In genomic region chr7:37366445-37366844, GRCh38 we compare ENCODE assay signal across 26 cellular contexts.
DNase-seq lines count a peak whose midpoint lies in the region; ATAC-seq and TF ChIP-seq lines count a peak whose summit lies in the region.
"Had no signal": no experiment of that assay in that cellular context is flagged by ENCODE, and none has a peak within 500 bp of the region (broad histone marks: within the 10 kb centered on the region; RNA-seq: fewer than 3 reads in every experiment).

No MANE protein-coding gene starts in this region.

- intact Hi-C loops in activated CD4-positive, alpha-beta memory T cell treated with anti-CD3 and anti-CD28 coated beads for 36 hours (cut with micrococcal nuclease), result no loop called here

- peak overlapping the region; percentile 56 for H3K27ac Mint-ChIP-seq in activated CD4-positive, alpha-beta memory T cell treated with anti-CD3 and anti-CD28 coated beads for 36 hours
- H3K27ac Mint-ChIP-seq in activated CD4-positive, alpha-beta memory T cell treated with anti-CD3 and anti-CD28 coated beads, Interleukin-2, amount 10 ng/mL, durations not matched to agents 7 days and 5 days, result no peak overlapping the region
- no peak overlapping the region for H3K27ac Mint-ChIP-seq in activated naive CD8-positive, alpha-beta T cell
- no peak overlapping the region for H3K27ac Mint-ChIP-seq in activated naive CD8-positive, alpha-beta T cell treated with anti-CD3 and anti-CD28 coated beads for 36 hours
- H3K27ac Mint-ChIP-seq in endodermal cell, result peak overlapping the region; percentile 3
- H3K27ac Mint-ChIP-seq: GM23338 had no signal

- CTCF ChIA-PET in activated CD4-positive, alpha-beta memory T cell treated with anti-CD3 and anti-CD28 coated beads for 36 hours (lab: Charles Lee), result no interaction called here
- CTCF ChIA-PET in activated CD4-positive, alpha-beta memory T cell treated with anti-CD3 and anti-CD28 coated beads, Interleukin-2, amount 10 ng/mL, durations not matched to agents 7 days and 5 days (lab: Charles Lee), result no interaction called here

- peaks cover 5% of the 10 kb centered on the region for H3K9me3 ChIP-seq in endodermal cell (ENCODE audit: control insufficient read depth, low read length)
- H3K9me3 ChIP-seq: HAP-1, MG63, Peyer's patch had no signal

- H3K36me3 Mint-ChIP-seq in activated CD4-positive, alpha-beta memory T cell treated with anti-CD3 and anti-CD28 coated beads for 36 hours, result peaks cover 7% of the 10 kb centered on the region
- peaks cover 26% of the 10 kb centered on the region for H3K36me3 Mint-ChIP-seq in activated CD4-positive, alpha-beta memory T cell treated with anti-CD3 and anti-CD28 coated beads, Interleukin-2, amount 10 ng/mL, durations not matched to agents 7 days and 5 days (ENCODE audit: low read depth)
- peaks cover 23% of the 10 kb centered on the region for H3K36me3 Mint-ChIP-seq in activated naive CD8-positive, alpha-beta T cell
- peaks cover 38% of the 10 kb centered on the region for H3K36me3 Mint-ChIP-seq in activated naive CD8-positive, alpha-beta T cell treated with anti-CD3 and anti-CD28 coated beads for 36 hours
- H3K36me3 Mint-ChIP-seq in endodermal cell (ENCODE audit: low read depth), result peaks cover 22% of the 10 kb centered on the region

- no peak overlapping the region for H3K4me3 ChIP-seq in endodermal cell (ENCODE audit: low read length)
- H3K4me3 ChIP-seq: GM23338, HAP-1, K562, MG63, Peyer's patch had no signal

- H3K27me3 ChIP-seq in endodermal cell (ENCODE audit: control insufficient read depth, insufficient read depth, low read length, poor library complexity, severe bottlenecking), result no peaks in the 10 kb centered on the region
- H3K27me3 ChIP-seq: MG63, Peyer's patch had no signal

- peaks cover 86% of the 10 kb centered on the region for H3K4me1 Mint-ChIP-seq in activated CD4-positive, alpha-beta memory T cell treated with anti-CD3 and anti-CD28 coated beads for 36 hours (ENCODE audit: low read depth)
- H3K4me1 Mint-ChIP-seq in activated CD4-positive, alpha-beta memory T cell treated with anti-CD3 and anti-CD28 coated beads, Interleukin-2, amount 10 ng/mL, durations not matched to agents 7 days and 5 days, result peaks cover 48% of the 10 kb centered on the region
- H3K4me1 Mint-ChIP-seq in activated naive CD8-positive, alpha-beta T cell (ENCODE audit: low read depth), result peaks cover 76% of the 10 kb centered on the region
- peaks cover 65% of the 10 kb centered on the region for H3K4me1 Mint-ChIP-seq in activated naive CD8-positive, alpha-beta T cell treated with anti-CD3 and anti-CD28 coated beads for 36 hours
- peaks cover 56% of the 10 kb centered on the region for H3K4me1 Mint-ChIP-seq in endodermal cell

- TF ChIP-seq CTCF in endodermal cell (conservative IDR thresholded peaks at IDR 0.05), result no peak

- 94% methylated on average over 3 of the region's 3 CpGs; no CpG with 5 or more reads in 1 of the 2 experiments for WGBS in endodermal cell (ENCODE audit: insufficient coverage in 1 of 2, insufficient read length in 1 of 2), 2 experiments

- H3K36me3 ChIP-seq in endodermal cell (ENCODE audit: control insufficient read depth, insufficient read depth, low read length), result no peaks in the 10 kb centered on the region
- H3K36me3 ChIP-seq: HAP-1, MG63, Peyer's patch had no signal

- H3K27me3 Mint-ChIP-seq in activated CD4-positive, alpha-beta memory T cell treated with anti-CD3 and anti-CD28 coated beads for 36 hours, result no peaks in the 10 kb centered on the region
- peaks cover 5% of the 10 kb centered on the region for H3K27me3 Mint-ChIP-seq in activated CD4-positive, alpha-beta memory T cell treated with anti-CD3 and anti-CD28 coated beads, Interleukin-2, amount 10 ng/mL, durations not matched to agents 7 days and 5 days
- H3K27me3 Mint-ChIP-seq in activated naive CD8-positive, alpha-beta T cell, result no peaks in the 10 kb centered on the region
- no peaks in the 10 kb centered on the region for H3K27me3 Mint-ChIP-seq in activated naive CD8-positive, alpha-beta T cell treated with anti-CD3 and anti-CD28 coated beads for 36 hours
- no peaks in the 10 kb centered on the region for H3K27me3 Mint-ChIP-seq in endodermal cell (ENCODE audit: insufficient read depth)
- H3K27me3 Mint-ChIP-seq: CD8-positive, alpha-beta memory T cell had no signal

- peaks cover 4% of the 10 kb centered on the region for H3K9me3 Mint-ChIP-seq in activated CD4-positive, alpha-beta memory T cell treated with anti-CD3 and anti-CD28 coated beads for 36 hours
- H3K9me3 Mint-ChIP-seq in activated CD4-positive, alpha-beta memory T cell treated with anti-CD3 and anti-CD28 coated beads, Interleukin-2, amount 10 ng/mL, durations not matched to agents 7 days and 5 days, result no peaks in the 10 kb centered on the region
- peaks cover 4% of the 10 kb centered on the region for H3K9me3 Mint-ChIP-seq in activated naive CD8-positive, alpha-beta T cell (ENCODE audit: low read depth)
- peaks cover 16% of the 10 kb centered on the region for H3K9me3 Mint-ChIP-seq in activated naive CD8-positive, alpha-beta T cell treated with anti-CD3 and anti-CD28 coated beads for 36 hours
- no peaks in the 10 kb centered on the region for H3K9me3 Mint-ChIP-seq in endodermal cell
- H3K9me3 Mint-ChIP-seq: CD8-positive, alpha-beta memory T cell; GM23338 had no signal

- no peak for ATAC-seq in HG03460 (IDR thresholded peaks at IDR 0.05; ENCODE audit: unreplicated experiment)
- ATAC-seq: GM23338, HepG2, K562 had no signal

- H3K27ac ChIP-seq in endodermal cell (ENCODE audit: low read depth, low read length), result no peak overlapping the region
- H3K27ac ChIP-seq: HL-60, Peyer's patch had no signal

- H3K4me3 Mint-ChIP-seq in activated CD4-positive, alpha-beta memory T cell treated with anti-CD3 and anti-CD28 coated beads for 36 hours, result no peak overlapping the region
- H3K4me3 Mint-ChIP-seq in activated CD4-positive, alpha-beta memory T cell treated with anti-CD3 and anti-CD28 coated beads, Interleukin-2, amount 10 ng/mL, durations not matched to agents 7 days and 5 days, result no peak overlapping the region
- peak overlapping the region; percentile 8 for H3K4me3 Mint-ChIP-seq in activated naive CD8-positive, alpha-beta T cell
- H3K4me3 Mint-ChIP-seq in activated naive CD8-positive, alpha-beta T cell treated with anti-CD3 and anti-CD28 coated beads for 36 hours, result no peak overlapping the region
- no peak overlapping the region for H3K4me3 Mint-ChIP-seq in endodermal cell
- H3K4me3 Mint-ChIP-seq: GM23338 had no signal

- no peak for DNase-seq in activated CD4-positive, alpha-beta memory T cell treated with anti-CD3 and anti-CD28 coated beads for 36 hours
- no peak for DNase-seq in activated CD4-positive, alpha-beta memory T cell treated with anti-CD3 and anti-CD28 coated beads, Interleukin-2, amount 10 ng/mL, durations not matched to agents 7 days and 5 days
- DNase-seq in activated naive CD8-positive, alpha-beta T cell treated with anti-CD3 and anti-CD28 coated beads for 36 hours, result no peak
- peak; percentile 19 for DNase-seq in endodermal cell
- no peak for DNase-seq in DMS 273 treated with DMSO at 0.1 percent for 48 hours (lab: John Stamatoyannopoulos, UW)
- DNase-seq in T-helper 9 cell, result no peak
- DNase-seq: AML-193; C1 segment of cervical spinal cord; Calu3; CD8-positive, alpha-beta memory T cell; DMS53; GDM1; MG63; NCI-H1048; NCI-H1417 treated with DMSO at 0.1 percent for 48 hours; NCI-H187; NCI-H446; NCI-H526; Peyer's patch had no signal

- POLR2A ChIA-PET in activated CD4-positive, alpha-beta memory T cell treated with anti-CD3 and anti-CD28 coated beads for 36 hours (lab: Charles Lee), result no interaction called here
- POLR2A ChIA-PET in activated CD4-positive, alpha-beta memory T cell treated with anti-CD3 and anti-CD28 coated beads, Interleukin-2, amount 10 ng/mL, durations not matched to agents 7 days and 5 days (lab: Charles Lee), result no interaction called here

- H3K4me1 ChIP-seq in endodermal cell (ENCODE audit: control insufficient read depth, insufficient read depth, low read length), result peaks cover 15% of the 10 kb centered on the region
- H3K4me1 ChIP-seq: HAP-1, Peyer's patch had no signal

- H3K9ac ChIP-seq in endodermal cell (ENCODE audit: extremely low read depth, low read length, poor library complexity, severe bottlenecking), result no peak overlapping the region

Comparison
In these comparisons a context has a peak if more than half of its experiments do, and no peak if none do; other contexts are left out.
1. H3K27ac Mint-ChIP-seq: peak in activated CD4-positive, alpha-beta memory T cell treated with anti-CD3 and anti-CD28 coated beads for 36 hours (single experiment) and endodermal cell (single experiment); none in activated CD4-positive, alpha-beta memory T cell treated with anti-CD3 and anti-CD28 coated beads, Interleukin-2, amount 10 ng/mL, durations not matched to agents 7 days and 5 days (single experiment), activated naive CD8-positive, alpha-beta T cell (single experiment) and activated naive CD8-positive, alpha-beta T cell treated with anti-CD3 and anti-CD28 coated beads for 36 hours (single experiment).